Comparison of ENCODE assay signal across 1 cellular context in the genomic region with DNA sequence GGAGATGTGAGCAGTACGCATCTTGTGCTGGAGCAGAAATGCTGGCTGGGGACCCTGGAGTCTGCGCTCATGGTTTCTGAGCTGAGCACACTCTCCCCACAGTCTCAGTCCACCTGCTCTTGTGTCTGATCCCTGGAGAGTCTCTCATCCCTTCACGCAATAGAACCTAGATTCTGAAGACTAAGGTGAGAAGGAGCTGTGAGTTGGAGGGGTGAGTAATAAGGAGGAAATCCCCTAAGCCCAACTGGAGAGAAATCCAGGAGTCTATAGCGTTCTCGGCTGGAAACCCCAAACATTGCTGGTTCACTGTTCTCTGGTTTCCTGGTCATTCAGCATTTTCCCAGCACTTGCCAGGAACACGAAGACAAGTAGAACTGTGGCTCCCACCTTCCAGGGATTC.
TF ChIP-seq lines count a peak whose summit lies in the region.

No MANE protein-coding gene starts in this region.

TF ChIP-seq in H1, 55 proteins besides CTCF, POLR2A, EP300 and RAD21:
- no peak for TF ChIP-seq CHD7 (IDR thresholded peaks at IDR 0.05; ENCODE audit: insufficient replicate concordance, low read length)
